In the genomic region with DNA sequence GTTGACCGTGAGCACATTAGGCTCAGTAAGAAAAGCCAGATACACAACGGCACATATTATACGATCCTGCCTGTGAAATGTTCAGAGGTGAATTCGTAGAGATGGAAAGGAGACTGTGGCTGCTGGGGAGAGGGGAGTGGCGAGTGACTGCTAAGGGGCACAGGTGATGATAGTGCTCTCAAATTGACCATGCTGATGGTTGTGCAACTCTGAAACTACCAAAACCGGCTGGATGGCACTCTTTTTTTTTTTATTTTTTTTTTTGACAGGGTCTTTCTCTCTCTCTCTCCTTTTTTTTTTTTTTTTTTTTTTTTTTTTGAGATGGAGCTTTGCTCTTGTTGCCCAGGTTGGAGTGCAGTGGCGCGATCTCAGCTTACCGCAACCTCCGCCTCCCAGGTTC, we compare ENCODE assay signal across 20 cellular contexts. TPM values are rescaled to one million over a fixed set of nuclear protein-coding genes. Genes with fewer than 3 reads are reported as not detected.
"Had no signal": no experiment of that assay in that cellular context is flagged by ENCODE, and none has a peak within 500 bp of the region (broad histone marks: within the 10 kb centered on the region; RNA-seq: fewer than 3 reads in every experiment).

No MANE protein-coding gene starts in this region.

- H3K27me3 ChIP-seq: colonic mucosa, foreskin keratinocyte, heart left ventricle, pancreas had no signal

- H3K27ac ChIP-seq: colonic mucosa, foreskin keratinocyte, heart left ventricle, pancreas had no signal

- DNase-seq: colonic mucosa; dermis blood vessel endothelial cell; erythroblast; foreskin keratinocyte; heart left ventricle; hippocampal formation; kidney glomerular epithelial cell; mammary epithelial cell; mucosa of descending colon; naive thymus-derived CD8-positive, alpha-beta T cell; nucleus accumbens; right cardiac atrium; small intestine; stimulated activated CD4-positive, alpha-beta T cell treated with anti-CD3 and anti-CD28 coated beads, Interleukin-12 subunit alpha, Interleukin-12 subunit beta, amount 100 ng/mL, for 4 hours; stimulated activated naive CD4-positive, alpha-beta T cell treated with Interleukin-2 at 50 U/mL for 16 hours; trophoblast cell had no signal

- H3K36me3 ChIP-seq: colonic mucosa, heart left ventricle, pancreas had no signal

- FAIRE-seq: endothelial cell of umbilical vein, islet of Langerhans, pancreas, small intestine, urothelium cell line had no signal

- ATAC-seq: foreskin keratinocyte; heart left ventricle; mucosa of descending colon; naive thymus-derived CD8-positive, alpha-beta T cell; pancreas; right cardiac atrium had no signal

- H3K9me3 ChIP-seq: colonic mucosa, heart left ventricle, mucosa of descending colon, pancreas had no signal

- H3K4me3 ChIP-seq: colonic mucosa, heart left ventricle, mucosa of descending colon, pancreas had no signal

RNA-seq across cellular contexts. Expression of gene SEC14L5, which starts 8.1 kb away (rescaled TPM):
- total RNA-seq: dermis blood vessel endothelial cell; endothelial cell of umbilical vein; foreskin keratinocyte; naive thymus-derived CD8-positive, alpha-beta T cell had no signal
- polyA plus RNA-seq: endothelial cell of umbilical vein; foreskin keratinocyte; naive thymus-derived CD8-positive, alpha-beta T cell had no signal

RNA-seq across cellular contexts. Expression of gene PPL, which starts 13.0 kb away (rescaled TPM):
- total RNA-seq: naive thymus-derived CD8-positive, alpha-beta T cell had no signal
